In genomic region chr1:229664133-229664689, GRCh38 we compare ENCODE assay signal across 8 cellular contexts. TPM values are rescaled to one million over a fixed set of nuclear protein-coding genes. Genes with fewer than 3 reads are reported as not detected.
A peak's percentile ranks its signal among the peaks of the same experiment; 100 is the strongest.
DNase-seq lines count a peak whose midpoint lies in the region; FAIRE-seq and TF ChIP-seq lines count a peak whose summit lies in the region.

No MANE protein-coding gene starts in this region.

- H3K27me3 Mint-ChIP-seq in CD14-positive monocyte (ENCODE audit: low read depth in 3 of 3), result peaks cover 0 to 2% (median 0%) of the 10 kb centered on the region in 3 donors

- H3K4me2 ChIP-seq in KMS-11, result peak overlapping the region; percentile 61

- in situ Hi-C loops in GM13977 (cut with MboI; ENCODE audit: low pct_unique_long_range_greater_than_20kb, low sequenced_read_pairs, unreplicated experiment), result loop anchor here (25.0 kb wide), 1 partner anchor 648 kb away; no protein-coding TSS in a partner anchor

- no peaks in the 10 kb centered on the region for H4K20me1 ChIP-seq in KMS-11 (ENCODE audit: insufficient read depth)

- no peak for FAIRE-seq in urothelium cell line (lab: Jason Lieb, UNC)

- H3K27ac Mint-ChIP-seq in CD14-positive monocyte, result no peak overlapping the region

- no peaks in the 10 kb centered on the region for H3K9me3 Mint-ChIP-seq in CD14-positive monocyte

- TF ChIP-seq CTCF in GM13977 (IDR thresholded peaks at IDR 0.05; ENCODE audit: extremely low read depth, insufficient read depth, missing control alignments), result no peak
- TF ChIP-seq CTCF in KMS-11 (conservative IDR thresholded peaks at IDR 0.05; ENCODE audit: low read depth, low read length), result no peak
- no peak for TF ChIP-seq CTCF in CD14-positive monocyte (IDR thresholded peaks at IDR 0.05)

- DNase-seq in GM13977 (ENCODE audit: low spot score) (peak; percentile 61), activated T-cell treated with anti-CD3 and anti-CD28 coated beads for 48 hours (ENCODE audit: low read depth) (peak; percentile 85), iris pigment epithelial cell (ENCODE audit: low read depth) (peak; percentile 89), CD14-positive monocyte (ENCODE audit: low spot score) (no peak), iPS-NIHi11 (ENCODE audit: low spot score) (no peak), urothelium cell line (ENCODE audit: low spot score) (no peak)
- peak; percentile 20 to 61 (median 52) for DNase-seq in stimulated activated naive CD4-positive, alpha-beta T cell (lab: John Stamatoyannopoulos, UW)

- no peaks in the 10 kb centered on the region for H3K79me2 ChIP-seq in KMS-11 (ENCODE audit: insufficient read depth, low read depth)

- H3K27me3 ChIP-seq in KMS-11 (ENCODE audit: insufficient read depth, low read depth), result no peaks in the 10 kb centered on the region

- peak overlapping the region; percentile 17 for H3K4me3 ChIP-seq in KMS-11 (IDR thresholded peaks at IDR 0.05; ENCODE audit: insufficient read depth, low read depth, low read length)

- H3K27ac ChIP-seq in KMS-11, result peak overlapping the region; percentile 21; the same call in 1 of the 2 replicates

- no peak overlapping the region for H3K4me3 Mint-ChIP-seq in CD14-positive monocyte

- no peak overlapping the region for H2AFZ ChIP-seq in KMS-11 (ENCODE audit: low read depth)

- intact Hi-C loops in CD14-positive monocyte (cut with micrococcal nuclease), result loop anchor here in 1 of 2 donors (5.0 kb wide), 1 partner anchor 648 kb away; no protein-coding TSS in a partner anchor

- H3K36me3 Mint-ChIP-seq in CD14-positive monocyte, result peaks cover 14 to 18% of the 10 kb centered on the region in 2 donors

- H3K4me1 ChIP-seq in KMS-11 (ENCODE audit: low read depth, poor library complexity, severe bottlenecking), result peaks cover 22% of the 10 kb centered on the region

- peaks cover 6% of the 10 kb centered on the region; the same call in 1 of the 2 replicates for H3K36me3 ChIP-seq in KMS-11 (ENCODE audit: insufficient read depth)

- peaks cover 2% of the 10 kb centered on the region for H3K4me1 Mint-ChIP-seq in CD14-positive monocyte

- H3K9ac ChIP-seq in KMS-11, result no peak overlapping the region

RNA-seq across cellular contexts. Expression of gene URB2, which starts 38.2 kb away (rescaled TPM):
- polyA plus RNA-seq in CD14-positive monocyte, result 1 to 10 TPM in 1 of 2 donors, under 1 TPM in 1; 0.79 to 1.5 TPM

RNA-seq across cellular contexts. Expression of gene TAF5L, which starts 38.3 kb away (rescaled TPM):
- 1 to 10 TPM; 3.8 to 4.9 TPM for polyA plus RNA-seq in CD14-positive monocyte

Comparison
In these comparisons a context has a peak if more than half of its experiments do, and no peak if none do; other contexts are left out.
1. DNase-seq: peak in GM13977 (single experiment), activated T-cell treated with anti-CD3 and anti-CD28 coated beads for 48 hours (single experiment), iris pigment epithelial cell (single experiment) and stimulated activated naive CD4-positive, alpha-beta T cell (6 of 6); none in CD14-positive monocyte (single experiment), iPS-NIHi11 (single experiment) and urothelium cell line (single experiment).